25 cellular contexts compared by ENCODE assay signal in the genomic region with DNA sequence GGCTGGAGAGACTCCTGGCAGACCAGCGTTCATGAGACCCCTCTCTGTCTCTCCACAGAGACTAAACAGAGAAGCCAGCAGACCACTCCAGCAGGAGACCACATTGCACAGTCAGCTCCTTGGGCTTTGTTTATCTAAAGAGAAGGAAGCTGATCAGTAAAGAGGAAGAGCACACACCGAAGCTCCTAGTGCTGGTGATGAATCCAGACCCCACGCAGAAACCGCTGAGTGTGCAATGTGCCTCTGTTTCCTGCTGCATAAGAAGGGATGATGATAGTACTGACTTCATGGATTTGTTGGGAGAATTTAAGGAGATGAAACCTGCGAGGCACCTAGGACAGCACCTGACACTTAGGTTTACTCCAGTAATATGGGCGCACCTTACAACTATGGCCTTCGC.
"Had no signal": no experiment of that assay in that cellular context is flagged by ENCODE, and none has a peak within 500 bp of the region (broad histone marks: within the 10 kb centered on the region; RNA-seq: fewer than 3 reads in every experiment).

No MANE protein-coding gene starts in this region.

- H3K27ac Mint-ChIP-seq: activated CD4-positive, alpha-beta T cell treated with anti-CD3 and anti-CD28 coated beads, Interleukin-2, amount 10 ng/mL, durations not matched to agents 7 days and 5 days; activated CD8-positive, alpha-beta T cell treated with anti-CD3 and anti-CD28 coated beads, Interleukin-2, amount 10 ng/mL, durations not matched to agents 7 days and 5 days; activated naive CD8-positive, alpha-beta T cell treated with anti-CD3 and anti-CD28 coated beads for 36 hours; activated T-helper 17 cell treated with anti-CD3 and anti-CD28 coated beads, Interleukin-2, amount 50 U/mL, for 72 hours; endodermal cell; memory B cell; stimulated activated effector memory CD8-positive, alpha-beta T cell treated with anti-CD3 and anti-CD28 coated beads, Interleukin-12 subunit alpha, Interleukin-12 subunit beta, amount 100 ng/mL, for 72 hours; T-helper 17 cell had no signal

- H3K4me3 Mint-ChIP-seq: activated CD4-positive, alpha-beta T cell treated with anti-CD3 and anti-CD28 coated beads, Interleukin-2, amount 10 ng/mL, durations not matched to agents 7 days and 5 days; activated CD8-positive, alpha-beta T cell treated with anti-CD3 and anti-CD28 coated beads, Interleukin-2, amount 10 ng/mL, durations not matched to agents 7 days and 5 days; activated naive CD8-positive, alpha-beta T cell treated with anti-CD3 and anti-CD28 coated beads for 36 hours; activated T-helper 17 cell treated with anti-CD3 and anti-CD28 coated beads, Interleukin-2, amount 50 U/mL, for 72 hours; endodermal cell; memory B cell; nephron; stimulated activated effector memory CD8-positive, alpha-beta T cell treated with anti-CD3 and anti-CD28 coated beads, Interleukin-12 subunit alpha, Interleukin-12 subunit beta, amount 100 ng/mL, for 72 hours; T-helper 17 cell had no signal

- ATAC-seq: activated CD8-positive, alpha-beta T cell treated with anti-CD3 and anti-CD28 coated beads, Interleukin-2, amount 10 ng/mL, durations not matched to agents 7 days and 5 days; activated T-helper 17 cell treated with anti-CD3 and anti-CD28 coated beads, Interleukin-2, amount 50 U/mL, for 72 hours; heart left ventricle; sciatic nerve; stimulated activated effector memory CD8-positive, alpha-beta T cell treated with anti-CD3 and anti-CD28 coated beads, Interleukin-12 subunit alpha, Interleukin-12 subunit beta, amount 100 ng/mL, for 72 hours; T-helper 17 cell had no signal

- H3K27me3 ChIP-seq: heart left ventricle, neutrophil, ovary, upper lobe of left lung had no signal

- FAIRE-seq: bronchial epithelial cell, islet of Langerhans, small intestine had no signal

- DNase-seq: activated CD4-positive, alpha-beta T cell treated with anti-CD3 and anti-CD28 coated beads, Interleukin-2, amount 10 ng/mL, durations not matched to agents 7 days and 5 days; activated CD4-positive, CD25-positive, alpha-beta regulatory T cell treated with anti-CD3 and anti-CD28 coated beads, Interleukin-2, amount 50 U/mL, for 72 hours; activated CD8-positive, alpha-beta T cell treated with anti-CD3 and anti-CD28 coated beads, Interleukin-2, amount 10 ng/mL, durations not matched to agents 7 days and 5 days; activated naive CD4-positive, alpha-beta T cell treated with Interleukin-2 at 50 U/mL for 16 hours; activated naive CD8-positive, alpha-beta T cell treated with anti-CD3 and anti-CD28 coated beads for 36 hours; cerebellar nuclear complex; endodermal cell; heart left ventricle; ovary; small intestine; stimulated activated CD4-positive, alpha-beta T cell treated with anti-CD3 and anti-CD28 coated beads, Interleukin-2, amount 100 ng/mL, for 24 hours; SW 1271; T-helper 17 cell; upper lobe of left lung; WERI-Rb-1 had no signal

- H3K27ac ChIP-seq: neutrophil, WERI-Rb-1 had no signal

- H3K36me3 Mint-ChIP-seq: activated naive CD8-positive, alpha-beta T cell treated with anti-CD3 and anti-CD28 coated beads for 36 hours; memory B cell had no signal

- H3K4me3 ChIP-seq: coronary artery, heart left ventricle, ovary, thoracic aorta, upper lobe of left lung had no signal

- H3K9me3 ChIP-seq: heart left ventricle, neutrophil, ovary, thoracic aorta, upper lobe of left lung had no signal

- H3K4me1 Mint-ChIP-seq: activated naive CD8-positive, alpha-beta T cell treated with anti-CD3 and anti-CD28 coated beads for 36 hours; T-helper 17 cell had no signal

- H3K36me3 ChIP-seq: heart left ventricle, neutrophil, ovary, thoracic aorta, upper lobe of left lung, WERI-Rb-1 had no signal

- H3K27me3 Mint-ChIP-seq: activated CD4-positive, alpha-beta T cell treated with anti-CD3 and anti-CD28 coated beads, Interleukin-2, amount 10 ng/mL, durations not matched to agents 7 days and 5 days; activated naive CD8-positive, alpha-beta T cell treated with anti-CD3 and anti-CD28 coated beads for 36 hours; activated T-helper 17 cell treated with anti-CD3 and anti-CD28 coated beads, Interleukin-2, amount 50 U/mL, for 72 hours; T-helper 17 cell had no signal

- H3K9me3 Mint-ChIP-seq: activated naive CD8-positive, alpha-beta T cell treated with anti-CD3 and anti-CD28 coated beads for 36 hours; activated T-helper 17 cell treated with anti-CD3 and anti-CD28 coated beads, Interleukin-2, amount 50 U/mL, for 72 hours; endodermal cell had no signal
